Comparison of ENCODE assay signal across 19 cellular contexts in genomic region chrX:72314242-72314641, GRCh38. TPM values are rescaled to one million over a fixed set of nuclear protein-coding genes. Genes with fewer than 3 reads are reported as not detected.
"Had no signal": no experiment of that assay in that cellular context is flagged by ENCODE, and none has a peak within 500 bp of the region (broad histone marks: within the 10 kb centered on the region; RNA-seq: fewer than 3 reads in every experiment).

No MANE protein-coding gene starts in this region.

- H3K27ac Mint-ChIP-seq: activated CD8-positive, alpha-beta T cell treated with anti-CD3 and anti-CD28 coated beads, Interleukin-2, amount 10 ng/mL, durations not matched to agents 7 days and 5 days; activated naive CD4-positive, alpha-beta T cell treated with anti-CD3 and anti-CD28 coated beads, Interleukin-2, amount 50 U/mL, for 24 hours; T-helper 17 cell; WTC11 had no signal

- H3K4me3 Mint-ChIP-seq: activated CD8-positive, alpha-beta T cell treated with anti-CD3 and anti-CD28 coated beads, Interleukin-2, amount 10 ng/mL, durations not matched to agents 7 days and 5 days; activated naive CD4-positive, alpha-beta T cell treated with anti-CD3 and anti-CD28 coated beads, Interleukin-2, amount 50 U/mL, for 24 hours; T-helper 17 cell; WTC11 had no signal

- H3K36me3 Mint-ChIP-seq: activated naive CD4-positive, alpha-beta T cell treated with anti-CD3 and anti-CD28 coated beads, Interleukin-2, amount 50 U/mL, for 24 hours; WTC11 had no signal

- H3K9me3 Mint-ChIP-seq: activated naive CD4-positive, alpha-beta T cell treated with anti-CD3 and anti-CD28 coated beads, Interleukin-2, amount 50 U/mL, for 24 hours; WTC11 had no signal

- DNase-seq: activated CD4-positive, alpha-beta T cell treated with anti-CD3 and anti-CD28 coated beads for 48 hours; activated CD4-positive, alpha-beta T cell treated with anti-CD3 and anti-CD28 coated beads, Interleukin-2, amount 50 U/mL, for 4 hours; activated CD4-positive, CD25-positive, alpha-beta regulatory T cell treated with anti-CD3 and anti-CD28 coated beads, Interleukin-2, amount 50 U/mL, for 72 hours; activated CD8-positive, alpha-beta memory T cell treated with anti-CD3 and anti-CD28 coated beads, Interleukin-2, amount 50 U/mL, for 48 hours; activated CD8-positive, alpha-beta T cell treated with anti-CD3 and anti-CD28 coated beads, Interleukin-2, amount 10 ng/mL, durations not matched to agents 7 days and 5 days; activated effector memory CD4-positive, alpha-beta T cell treated with Interleukin-2 at 50 U/mL for 16 hours; activated naive CD4-positive, alpha-beta T cell; activated T-cell treated with anti-CD3 and anti-CD28 coated beads, Interleukin-2, amount 50 U/mL, for 1 hour; amygdala; cerebellar nuclear complex; Kasumi-1; NCI-H1105 treated with DMSO at 0.1 percent for 48 hours; NCI-H187; PC-9; SHP77 treated with DMSO at 0.1 percent for 48 hours; T-helper 17 cell; T-helper 9 cell had no signal

- H3K4me1 Mint-ChIP-seq: activated naive CD4-positive, alpha-beta T cell treated with anti-CD3 and anti-CD28 coated beads, Interleukin-2, amount 50 U/mL, for 24 hours had no signal

- ATAC-seq: activated CD8-positive, alpha-beta T cell treated with anti-CD3 and anti-CD28 coated beads, Interleukin-2, amount 10 ng/mL, durations not matched to agents 7 days and 5 days; T-helper 17 cell; WTC11 had no signal

RNA-seq across cellular contexts. Expression of gene CITED1, which starts 8.5 kb away (rescaled TPM):
- total RNA-seq: activated CD8-positive, alpha-beta T cell treated with anti-CD3 and anti-CD28 coated beads, Interleukin-2, amount 10 ng/mL, durations not matched to agents 7 days and 5 days; PC-9 had no signal
